ENCODE assay signal across 19 cellular contexts in the genomic region with DNA sequence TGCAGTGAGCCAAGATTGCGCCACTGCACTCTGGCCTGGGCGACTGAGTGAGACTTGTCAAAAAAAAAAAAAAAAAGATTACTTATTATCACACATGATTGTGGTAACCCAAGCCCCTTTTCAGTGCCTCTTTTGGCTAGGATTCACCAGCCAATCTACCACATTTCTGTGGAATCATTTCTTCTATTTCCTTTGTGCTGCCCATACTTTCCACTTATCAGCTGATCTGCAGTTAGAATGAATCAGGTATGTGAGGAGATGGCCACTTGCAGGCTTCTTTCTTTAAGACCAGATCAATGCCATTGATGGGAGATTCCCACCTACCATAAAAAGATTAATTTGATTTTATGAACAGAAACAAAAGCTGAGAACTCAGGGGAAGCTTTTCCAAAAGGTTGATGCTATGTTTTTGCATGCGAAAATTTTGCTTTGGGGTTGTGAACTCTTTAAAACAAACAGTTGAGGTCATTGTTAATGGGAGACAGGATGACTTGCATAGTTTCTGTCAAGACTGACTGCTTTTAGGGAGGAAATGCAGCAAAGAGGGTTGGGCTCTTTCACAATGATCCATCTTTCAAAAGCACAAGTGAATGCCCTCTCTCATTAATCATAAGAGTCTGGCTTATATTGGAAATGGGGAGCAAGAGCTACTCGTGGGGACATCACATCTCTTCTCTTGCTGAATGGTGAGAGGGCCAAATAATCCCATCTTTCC.
A peak's percentile ranks its signal among the peaks of the same experiment; 100 is the strongest.
DNase-seq lines count a peak whose midpoint lies in the region; ATAC-seq, FAIRE-seq and TF ChIP-seq lines count a peak whose summit lies in the region.
"Had no signal": no experiment of that assay in that cellular context is flagged by ENCODE, and none has a peak within 500 bp of the region (broad histone marks: within the 10 kb centered on the region; RNA-seq: fewer than 3 reads in every experiment).

No MANE protein-coding gene starts in this region.

- in situ Hi-C loops in HepG2 (cut with HindIII; ENCODE audit: extremely low pct_ligation_motif_present, low pct_unique_long_range_greater_than_20kb) = no loop called here

- H2AFZ ChIP-seq in PC-3 (ENCODE audit: low read length) = no peak overlapping the region
- H2AFZ ChIP-seq in HepG2 (ENCODE audit: low read length) = no peak overlapping the region

- H3K9me3 ChIP-seq in PC-3 (ENCODE audit: low read length) (no peaks in the 10 kb centered on the region), HepG2 (ENCODE audit: low read length) (no peaks in the 10 kb centered on the region), Caco-2 (no peaks in the 10 kb centered on the region)
- H3K9me3 ChIP-seq: gastrocnemius medialis, psoas muscle had no signal

- TF ChIP-seq CTCF in AG09309 (IDR thresholded peaks at IDR 0.05; ENCODE audit: control insufficient read depth, insufficient read depth, low read depth, low read length, missing control alignments) (no peak), PC-3 (conservative IDR thresholded peaks at IDR 0.05; ENCODE audit: low read depth, low read length) (no peak), HepG2 (CRISPR knock-in tag; IDR thresholded peaks at IDR 0.05) (no peak), Caco-2 (IDR thresholded peaks at IDR 0.05; ENCODE audit: insufficient read depth in 1 of 2, low read depth in 1 of 2, low read length in 1 of 2, severe bottlenecking in 1 of 2, unreplicated experiment in 1 of 2) (no peak)

- WGBS in HepG2 (ENCODE audit: low lambda C conversion rate) = 67% methylated on average over 4 of the region's 4 CpGs

- H3K79me2 ChIP-seq in PC-3 (ENCODE audit: low read length) (no peaks in the 10 kb centered on the region), HepG2 (ENCODE audit: insufficient read depth, low read length) (no peaks in the 10 kb centered on the region)

- H3K36me3 Mint-ChIP-seq in Caco-2 (ENCODE audit: insufficient read depth, unreplicated experiment) = peaks cover 6% of the 10 kb centered on the region

- H3K9me2 ChIP-seq in PC-3 (replicated peaks; ENCODE audit: low read length) = no peaks in the 10 kb centered on the region

- FAIRE-seq in HepG2 (lab: Jason Lieb, UNC) = no peak
- FAIRE-seq: H1, islet of Langerhans had no signal

- peak; percentile 64 for DNase-seq in AG09309 (ENCODE audit: low read depth)
- peak; percentile 43 for DNase-seq in PC-3
- peak; percentile 37 for DNase-seq in dermis blood vessel endothelial cell
- peak; percentile 64 for DNase-seq in HepG2 (ENCODE audit: low spot score)
- no peak for DNase-seq in activated CD4-positive, alpha-beta T cell treated with anti-CD3 and anti-CD28 coated beads, Interleukin-2, amount 50 U/mL, for 1 hour
- DNase-seq in stimulated activated CD4-positive, alpha-beta T cell treated with anti-CD3 and anti-CD28 coated beads, Interleukin-15, amount 100 ng/mL, for 24 hours = no peak
- no peak for DNase-seq in Caco-2
- DNase-seq in activated CD4-positive, alpha-beta T cell treated with anti-CD3 and anti-CD28 coated beads, Interleukin-2, amount 50 U/mL, for 48 hours = no peak
- DNase-seq: activated naive CD4-positive, alpha-beta T cell; C1 segment of cervical spinal cord; gastrocnemius medialis; NCI-H146; NCI-H524 treated with DMSO at 0.1 percent for 48 hours; psoas muscle; stimulated activated CD8-positive, alpha-beta memory T cell treated with anti-CD3 and anti-CD28 coated beads, Interleukin-4, amount 100 ng/mL, for 48 hours; T1000 had no signal

- H4K20me1 ChIP-seq in PC-3 (ENCODE audit: low read length) (no peaks in the 10 kb centered on the region), HepG2 (ENCODE audit: insufficient read depth, low read length) (no peaks in the 10 kb centered on the region)

- H3K4me3 ChIP-seq in AG09309 (ENCODE audit: control insufficient read depth, low read depth, low read length) (no peak overlapping the region), PC-3 (ENCODE audit: low read length) (no peak overlapping the region), HepG2 (replicated peaks in 1 of 3; ENCODE audit: insufficient read depth in 1 of 3, low read depth in 2 of 3, low read length in 3 of 3) (no peak overlapping the region), Caco-2 (ENCODE audit: low read depth, low read length) (no peak overlapping the region)
- H3K4me3 ChIP-seq: gastrocnemius medialis, psoas muscle had no signal

- no peak overlapping the region for H3K27ac Mint-ChIP-seq in Caco-2 (ENCODE audit: unreplicated experiment)

- H3K27me3 ChIP-seq in PC-3 (ENCODE audit: low read length) (no peaks in the 10 kb centered on the region), HepG2 (ENCODE audit: control insufficient read depth in 1 of 2, insufficient read depth in 2 of 2, low read length in 2 of 2) (no peaks in the 10 kb centered on the region), Caco-2 (replicated peaks; ENCODE audit: control insufficient read depth, insufficient read depth, low read length) (no peaks in the 10 kb centered on the region)
- H3K27me3 ChIP-seq: gastrocnemius medialis had no signal

- H3K9me3 Mint-ChIP-seq in Caco-2 (ENCODE audit: unreplicated experiment) = no peaks in the 10 kb centered on the region

- H3K4me1 ChIP-seq in PC-3 (ENCODE audit: insufficient read depth, low read length) (peaks cover 10% of the 10 kb centered on the region; the same call in 1 of the 2 replicates), HepG2 (ENCODE audit: insufficient read depth, low read length) (peaks cover 11% of the 10 kb centered on the region), Caco-2 (peaks cover 6% of the 10 kb centered on the region; the same call in 1 of the 2 replicates)
- H3K4me1 ChIP-seq: gastrocnemius medialis, psoas muscle had no signal

- H3K4me1 Mint-ChIP-seq in Caco-2 (ENCODE audit: low read depth, unreplicated experiment) = peaks cover 6% of the 10 kb centered on the region

- ATAC-seq in PC-3 (no peak), HepG2 (no peak)
- ATAC-seq: gastrocnemius medialis, psoas muscle had no signal

- CTCF ChIA-PET in PC-3 (lab: Charles Lee) = no interaction called here
- CTCF ChIA-PET in HepG2 (lab: Yijun Ruan, JAX; ENCODE audit: low intra/inter-chr PET ratio, low total read pairs) = no interaction called here
- CTCF ChIA-PET in Caco-2 (lab: Charles Lee) = no interaction called here

- no peak overlapping the region for H3K4me2 ChIP-seq in PC-3 (ENCODE audit: low read length)
- H3K4me2 ChIP-seq in HepG2 (ENCODE audit: low read depth, low read length) = no peak overlapping the region
- H3K4me2 ChIP-seq: KMS-11 had no signal

- no peak for TF ChIP-seq POLR2A in HepG2 (IDR thresholded peaks at IDR 0.05; ENCODE audit: insufficient read depth in 1 of 2, low read depth in 2 of 2, low read length in 2 of 2)

- no peak overlapping the region for H3K9ac ChIP-seq in PC-3 (ENCODE audit: low read length)
- no peak overlapping the region for H3K9ac ChIP-seq in HepG2 (ENCODE audit: insufficient read depth, low read depth, low read length)
- H3K9ac ChIP-seq: KMS-11 had no signal

- POLR2A ChIA-PET in PC-3 (lab: Charles Lee; ENCODE audit: unreplicated experiment) = no interaction called here
- POLR2A ChIA-PET in HepG2 (lab: Yijun Ruan, JAX) = no interaction called here
- POLR2A ChIA-PET in Caco-2 (lab: Charles Lee) = no interaction called here

- H3K36me3 ChIP-seq in PC-3 (ENCODE audit: low read depth, low read length) (no peaks in the 10 kb centered on the region), HepG2 (replicated peaks in 1 of 2; ENCODE audit: control insufficient read depth in 1 of 2, insufficient read depth in 2 of 2, low read length in 2 of 2) (no peaks in the 10 kb centered on the region), Caco-2 (ENCODE audit: control insufficient read depth, insufficient read depth, low read length) (no peaks in the 10 kb centered on the region)
- H3K36me3 ChIP-seq: gastrocnemius medialis had no signal

- BruUV-seq in PC-3 (replicated peaks; lab: Mats Ljungman, UMichigan) (no TSS peak), HepG2 (replicated peaks; lab: Mats Ljungman, UMichigan) (no TSS peak), Caco-2 (replicated peaks; lab: Mats Ljungman, UMichigan) (no TSS peak)

- TF ChIP-seq EP300 in HepG2 (IDR thresholded peaks at IDR 0.05; ENCODE audit: low read depth in 2 of 2, low read length in 2 of 2) (no peak), HepG2 (CRISPR knock-in tag; IDR thresholded peaks at IDR 0.05; ENCODE audit: borderline replicate concordance) (no peak)

- TF ChIP-seq RAD21 in HepG2 (CRISPR knock-in tag; IDR thresholded peaks at IDR 0.05) = no peak

- H3F3A ChIP-seq in PC-3 (ENCODE audit: low read length, unreplicated experiment) = no peaks in the 10 kb centered on the region

- H3K27ac ChIP-seq in PC-3 (ENCODE audit: low read length) = no peak overlapping the region
- H3K27ac ChIP-seq in HepG2 (ENCODE audit: extremely low read length, insufficient read depth, low read length) = no peak overlapping the region
- H3K27ac ChIP-seq: gastrocnemius medialis, KMS-11, psoas muscle had no signal

- no peak overlapping the region for H3K4me3 Mint-ChIP-seq in Caco-2 (ENCODE audit: unreplicated experiment)

- no peaks in the 10 kb centered on the region for H3K27me3 Mint-ChIP-seq in Caco-2 (ENCODE audit: insufficient read depth, unreplicated experiment)

- intact Hi-C loops in PC-3 (cut with micrococcal nuclease) (no loop called here), HepG2 (cut with micrococcal nuclease; ENCODE audit: unreplicated experiment) (no loop called here), Caco-2 (cut with micrococcal nuclease; ENCODE audit: unreplicated experiment) (no loop called here)

Comparison
In these comparisons a context has a peak if more than half of its experiments do, and no peak if none do; other contexts are left out.
1. DNase-seq: peak in AG09309 (single experiment), PC-3 (single experiment), dermis blood vessel endothelial cell (single experiment) and HepG2 (single experiment); none in activated CD4-positive, alpha-beta T cell treated with anti-CD3 and anti-CD28 coated beads, Interleukin-2, amount 50 U/mL, for 1 hour (single experiment), stimulated activated CD4-positive, alpha-beta T cell treated with anti-CD3 and anti-CD28 coated beads, Interleukin-15, amount 100 ng/mL, for 24 hours (single experiment), Caco-2 (0 of 2) and activated CD4-positive, alpha-beta T cell treated with anti-CD3 and anti-CD28 coated beads, Interleukin-2, amount 50 U/mL, for 48 hours (0 of 2).